9 cellular contexts compared by ENCODE assay signal in the genomic region with DNA sequence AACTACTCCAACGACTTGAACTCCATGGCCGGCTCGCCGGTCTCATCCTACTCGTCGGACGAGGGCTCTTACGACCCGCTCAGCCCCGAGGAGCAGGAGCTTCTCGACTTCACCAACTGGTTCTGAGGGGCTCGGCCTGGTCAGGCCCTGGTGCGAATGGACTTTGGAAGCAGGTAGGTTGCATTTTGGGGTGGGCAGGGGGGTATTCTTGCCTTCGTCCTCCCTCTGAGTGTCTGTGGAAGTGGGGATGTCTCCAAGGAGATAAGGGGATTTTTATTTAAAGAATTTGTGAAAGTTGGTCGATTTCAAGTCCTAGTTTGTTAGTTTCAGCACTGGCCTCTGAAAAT. TPM values are rescaled to one million over a fixed set of nuclear protein-coding genes. Genes with fewer than 3 reads are reported as not detected.
DNase-seq lines count a peak whose midpoint lies in the region; ATAC-seq and TF ChIP-seq lines count a peak whose summit lies in the region.
"Had no signal": no experiment of that assay in that cellular context is flagged by ENCODE, and none has a peak within 500 bp of the region (broad histone marks: within the 10 kb centered on the region; RNA-seq: fewer than 3 reads in every experiment).

No MANE protein-coding gene starts in this region.

- peak overlapping the region; percentile 48; the same call in 1 of the 2 replicates for H3K4me3 ChIP-seq in WERI-Rb-1 (ENCODE audit: low read depth, low read length)
- H3K4me3 ChIP-seq in iPS DF 6.9 (ENCODE audit: low read length): peak overlapping the region; percentile 28; the same call in 1 of the 2 replicates

- POLR2A ChIA-PET in activated CD4-positive, alpha-beta T cell treated with anti-CD3 and anti-CD28 coated beads for 36 hours (lab: Charles Lee): no interaction called here
- POLR2A ChIA-PET in RWPE1 (lab: Yijun Ruan, JAX; ENCODE audit: low non-redundant PET): no interaction called here

- CTCF ChIA-PET in activated CD4-positive, alpha-beta T cell treated with anti-CD3 and anti-CD28 coated beads for 36 hours (lab: Charles Lee): interaction anchor here (1.8 kb wide), 1 partner anchor 10 kb away, joined by 9 read pairs; no protein-coding TSS in a partner anchor
- CTCF ChIA-PET in RWPE1 (lab: Yijun Ruan, JAX): no interaction called here

- H3K9me3 ChIP-seq in WERI-Rb-1 (ENCODE audit: severe bottlenecking) (peaks cover 4% of the 10 kb centered on the region), iPS DF 6.9 (ENCODE audit: control insufficient read depth, insufficient read depth, low read length) (peaks cover 3% of the 10 kb centered on the region)

- DNase-seq in activated CD4-positive, alpha-beta T cell treated with anti-CD3 and anti-CD28 coated beads, Interleukin-2, amount 10 ng/mL, durations not matched to agents 24 days and 14 days: no peak
- DNase-seq in activated CD4-positive, alpha-beta T cell treated with anti-CD3 and anti-CD28 coated beads for 36 hours: no peak
- DNase-seq in WERI-Rb-1: no peak
- no peak for DNase-seq in iPS DF 6.9 (ENCODE audit: low read depth, low spot score)
- no peak for DNase-seq in stimulated activated effector memory CD8-positive, alpha-beta T cell treated with anti-CD3 and anti-CD28 coated beads, Interleukin-12 subunit alpha, Interleukin-12 subunit beta, amount 100 ng/mL, for 72 hours (ENCODE audit: low spot score in 2 of 2)
- DNase-seq in RWPE1 (ENCODE audit: low spot score): no peak
- DNase-seq in AG20443 (ENCODE audit: low spot score): no peak
- DNase-seq in GM03348 (ENCODE audit: low spot score): no peak
- DNase-seq: ACHN had no signal

- H3K27me3 Mint-ChIP-seq in activated CD4-positive, alpha-beta T cell treated with anti-CD3 and anti-CD28 coated beads, Interleukin-2, amount 10 ng/mL, durations not matched to agents 24 days and 14 days: peaks cover 86% of the 10 kb centered on the region
- H3K27me3 Mint-ChIP-seq in activated CD4-positive, alpha-beta T cell treated with anti-CD3 and anti-CD28 coated beads for 36 hours: peaks cover 79% of the 10 kb centered on the region

- TF ChIP-seq CTCF in WERI-Rb-1 (IDR thresholded peaks at IDR 0.05; ENCODE audit: low read depth, low read length): no peak
- no peak for TF ChIP-seq CTCF in RWPE1 (conservative IDR thresholded peaks at IDR 0.05; ENCODE audit: low read depth)

- peak overlapping the region; percentile 56 for H3K4me3 Mint-ChIP-seq in activated CD4-positive, alpha-beta T cell treated with anti-CD3 and anti-CD28 coated beads, Interleukin-2, amount 10 ng/mL, durations not matched to agents 24 days and 14 days
- no peak overlapping the region for H3K4me3 Mint-ChIP-seq in activated CD4-positive, alpha-beta T cell treated with anti-CD3 and anti-CD28 coated beads for 36 hours
- H3K4me3 Mint-ChIP-seq in stimulated activated effector memory CD8-positive, alpha-beta T cell treated with anti-CD3 and anti-CD28 coated beads, Interleukin-12 subunit alpha, Interleukin-12 subunit beta, amount 100 ng/mL, for 72 hours: peak overlapping the region; percentile 50

- no peak overlapping the region for H3K27ac Mint-ChIP-seq in activated CD4-positive, alpha-beta T cell treated with anti-CD3 and anti-CD28 coated beads, Interleukin-2, amount 10 ng/mL, durations not matched to agents 24 days and 14 days
- no peak overlapping the region for H3K27ac Mint-ChIP-seq in activated CD4-positive, alpha-beta T cell treated with anti-CD3 and anti-CD28 coated beads for 36 hours
- no peak overlapping the region for H3K27ac Mint-ChIP-seq in stimulated activated effector memory CD8-positive, alpha-beta T cell treated with anti-CD3 and anti-CD28 coated beads, Interleukin-12 subunit alpha, Interleukin-12 subunit beta, amount 100 ng/mL, for 72 hours

- H3K27me3 ChIP-seq in WERI-Rb-1 (ENCODE audit: insufficient read depth, low read depth, severe bottlenecking): peaks cover 15% of the 10 kb centered on the region
- H3K27me3 ChIP-seq in iPS DF 6.9 (ENCODE audit: control insufficient read depth, insufficient read depth, low read length): peaks cover 86% of the 10 kb centered on the region

- H3K27ac ChIP-seq in WERI-Rb-1 (no peak overlapping the region), iPS DF 6.9 (ENCODE audit: low read length) (no peak overlapping the region), RWPE1 (no peak overlapping the region)

- H3K36me3 Mint-ChIP-seq in activated CD4-positive, alpha-beta T cell treated with anti-CD3 and anti-CD28 coated beads, Interleukin-2, amount 10 ng/mL, durations not matched to agents 24 days and 14 days (ENCODE audit: low read depth): no peaks in the 10 kb centered on the region
- H3K36me3 Mint-ChIP-seq in activated CD4-positive, alpha-beta T cell treated with anti-CD3 and anti-CD28 coated beads for 36 hours (ENCODE audit: low read depth): no peaks in the 10 kb centered on the region
- H3K36me3 Mint-ChIP-seq in stimulated activated effector memory CD8-positive, alpha-beta T cell treated with anti-CD3 and anti-CD28 coated beads, Interleukin-12 subunit alpha, Interleukin-12 subunit beta, amount 100 ng/mL, for 72 hours: no peaks in the 10 kb centered on the region

- peaks cover 15% of the 10 kb centered on the region for H3K9me3 Mint-ChIP-seq in activated CD4-positive, alpha-beta T cell treated with anti-CD3 and anti-CD28 coated beads, Interleukin-2, amount 10 ng/mL, durations not matched to agents 24 days and 14 days
- H3K9me3 Mint-ChIP-seq in activated CD4-positive, alpha-beta T cell treated with anti-CD3 and anti-CD28 coated beads for 36 hours (ENCODE audit: low read depth): peaks cover under 1% of the 10 kb centered on the region
- no peaks in the 10 kb centered on the region for H3K9me3 Mint-ChIP-seq in stimulated activated effector memory CD8-positive, alpha-beta T cell treated with anti-CD3 and anti-CD28 coated beads, Interleukin-12 subunit alpha, Interleukin-12 subunit beta, amount 100 ng/mL, for 72 hours

- ATAC-seq in activated CD4-positive, alpha-beta T cell treated with anti-CD3 and anti-CD28 coated beads for 36 hours: no peak
- ATAC-seq in stimulated activated effector memory CD8-positive, alpha-beta T cell treated with anti-CD3 and anti-CD28 coated beads, Interleukin-12 subunit alpha, Interleukin-12 subunit beta, amount 100 ng/mL, for 72 hours: no peak

- peaks cover 34% of the 10 kb centered on the region for H3K4me1 Mint-ChIP-seq in activated CD4-positive, alpha-beta T cell treated with anti-CD3 and anti-CD28 coated beads, Interleukin-2, amount 10 ng/mL, durations not matched to agents 24 days and 14 days
- H3K4me1 Mint-ChIP-seq in activated CD4-positive, alpha-beta T cell treated with anti-CD3 and anti-CD28 coated beads for 36 hours: peaks cover 25% of the 10 kb centered on the region
- H3K4me1 Mint-ChIP-seq in stimulated activated effector memory CD8-positive, alpha-beta T cell treated with anti-CD3 and anti-CD28 coated beads, Interleukin-12 subunit alpha, Interleukin-12 subunit beta, amount 100 ng/mL, for 72 hours: peaks cover 23% of the 10 kb centered on the region

- H3K36me3 ChIP-seq in WERI-Rb-1: no peaks in the 10 kb centered on the region
- H3K36me3 ChIP-seq in iPS DF 6.9 (ENCODE audit: control insufficient read depth, insufficient read depth, low read length): no peaks in the 10 kb centered on the region

- intact Hi-C loops in activated CD4-positive, alpha-beta T cell treated with anti-CD3 and anti-CD28 coated beads, Interleukin-2, amount 10 ng/mL, durations not matched to agents 24 days and 14 days (cut with micrococcal nuclease): no loop called here
- intact Hi-C loops in activated CD4-positive, alpha-beta T cell treated with anti-CD3 and anti-CD28 coated beads for 36 hours (cut with DNase I, micrococcal nuclease): loop anchor here in 1 of 2 experiments (10.0 kb wide), 1 partner anchor 316 kb away; no protein-coding TSS in a partner anchor

- peaks cover 6% of the 10 kb centered on the region; the same call in 1 of the 2 replicates for H3K4me1 ChIP-seq in iPS DF 6.9 (ENCODE audit: control insufficient read depth, insufficient read depth, low read length)

- WGBS in iPS DF 6.9 (ENCODE audit: insufficient coverage, insufficient read length): no CpG with 5 or more reads among the region's 15 CpGs

RNA-seq across cellular contexts. Expression of gene ASCL1, which starts 1.3 kb away (rescaled TPM):
- 0.07 TPM in 1 of 2 replicates, not detected in the other for total RNA-seq in activated CD4-positive, alpha-beta T cell treated with anti-CD3 and anti-CD28 coated beads, Interleukin-2, amount 10 ng/mL, durations not matched to agents 24 days and 14 days
- not detected for total RNA-seq in activated CD4-positive, alpha-beta T cell treated with anti-CD3 and anti-CD28 coated beads for 36 hours

RNA-seq across cellular contexts. Expression of gene PAH, which starts 41.8 kb away (rescaled TPM):
- total RNA-seq in activated CD4-positive, alpha-beta T cell treated with anti-CD3 and anti-CD28 coated beads, Interleukin-2, amount 10 ng/mL, durations not matched to agents 24 days and 14 days: not detected in 2 replicates
- total RNA-seq in activated CD4-positive, alpha-beta T cell treated with anti-CD3 and anti-CD28 coated beads for 36 hours: not detected
